ENCODE assay signal across 8 cellular contexts in the genomic region with DNA sequence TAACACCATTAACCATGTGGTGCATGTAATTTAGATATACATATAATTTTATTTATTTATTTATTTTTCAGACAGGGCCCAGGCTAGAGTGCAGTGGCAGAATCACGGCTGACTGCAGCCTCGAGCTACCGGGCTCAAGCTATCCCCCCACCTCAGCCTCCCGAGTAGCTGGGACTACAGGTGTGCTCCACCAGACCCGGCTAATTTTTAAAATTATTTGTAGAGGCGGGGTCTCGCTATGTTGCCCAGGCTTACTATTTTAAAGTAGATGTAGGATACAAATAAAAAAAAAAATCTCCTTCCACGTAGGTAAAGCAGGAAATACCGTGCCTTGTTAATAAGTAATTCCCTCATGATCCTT. TPM values are rescaled to one million over a fixed set of nuclear protein-coding genes. Genes with fewer than 3 reads are reported as not detected.
DNase-seq lines count a peak whose midpoint lies in the region; TF ChIP-seq lines count a peak whose summit lies in the region.

No MANE protein-coding gene starts in this region.

- peak overlapping the region; percentile 98 for H2AFZ ChIP-seq in MM.1S (ENCODE audit: low read length)

- peaks cover 27% of the 10 kb centered on the region for H3K4me1 Mint-ChIP-seq in nephron progenitor cell

- H3K9me3 ChIP-seq in MM.1S (replicated peaks; ENCODE audit: insufficient read depth, low read length) = no peaks in the 10 kb centered on the region

- H3K4me2 ChIP-seq in MM.1S (ENCODE audit: low read depth, low read length) = peak overlapping the region; percentile 31; the same call in 1 of the 2 replicates

- peak overlapping the region; percentile 96; the same call in 1 of the 2 replicates for H3K9ac ChIP-seq in MM.1S (ENCODE audit: low read length)

- peaks cover 7% of the 10 kb centered on the region for H3K36me3 Mint-ChIP-seq in nephron progenitor cell (ENCODE audit: low read depth)

- H3K4me1 ChIP-seq in MM.1S (ENCODE audit: low read length) = no peaks in the 10 kb centered on the region

- no peaks in the 10 kb centered on the region for H3K79me2 ChIP-seq in MM.1S (ENCODE audit: low read length)

- DNase-seq in AG10803 (ENCODE audit: low read depth) (no peak), MM.1S (no peak), dorsolateral prefrontal cortex (no peak), nephron progenitor cell (no peak), D341Med (ENCODE audit: low spot score) (no peak), NOMO-1 treated with dmso at 0.1 percent for 144 hours (lab: John Stamatoyannopoulos, UW; ENCODE audit: unreplicated experiment) (no peak), COR-L47 (lab: John Stamatoyannopoulos, UW) (no peak), NCI-H1092 treated with DMSO at 0.1 percent for 48 hours (lab: John Stamatoyannopoulos, UW) (no peak)

- H3K27me3 ChIP-seq in MM.1S (replicated peaks; ENCODE audit: insufficient read depth, low read length) = no peaks in the 10 kb centered on the region
- H3K27me3 ChIP-seq in dorsolateral prefrontal cortex = no peaks in the 10 kb centered on the region

- H3K27ac Mint-ChIP-seq in nephron progenitor cell = peak overlapping the region; percentile 99

- intact Hi-C loops in dorsolateral prefrontal cortex (cut with DNase I) = loop anchor here (1.0 to 5.0 kb wide), 2 partner anchors 84 to 265 kb away; partner anchors contain the start of genes ARL6IP1 (in 1 of the 2) and TMC7 (in 1 of the 2)

- H4K20me1 ChIP-seq in MM.1S (ENCODE audit: insufficient read depth, low read length) = no peaks in the 10 kb centered on the region

- peaks cover 4% of the 10 kb centered on the region for H3K27me3 Mint-ChIP-seq in nephron progenitor cell (ENCODE audit: low read depth, poor library complexity)

- H3K9me3 Mint-ChIP-seq in nephron progenitor cell = no peaks in the 10 kb centered on the region

- peak overlapping the region; percentile 97; the same call in 1 of the 2 replicates for H3K27ac ChIP-seq in MM.1S (ENCODE audit: low read length)
- H3K27ac ChIP-seq in dorsolateral prefrontal cortex = peak overlapping the region; percentile 57 to 100 (median 99)

- no peaks in the 10 kb centered on the region for H3K9me2 ChIP-seq in MM.1S (replicated peaks; ENCODE audit: insufficient read depth, low read length)

- H3K36me3 ChIP-seq in MM.1S (replicated peaks; ENCODE audit: insufficient read depth, low read length) = no peaks in the 10 kb centered on the region

- peak overlapping the region; percentile 37 for H3K4me3 ChIP-seq in AG10803 (ENCODE audit: low read length)
- peak overlapping the region; percentile 99 for H3K4me3 ChIP-seq in MM.1S (ENCODE audit: low read length)
- H3K4me3 ChIP-seq in dorsolateral prefrontal cortex = peak overlapping the region in 58 of 59 donors; percentile 64 to 98 (median 86)

- peak overlapping the region; percentile 92 for H3K4me3 Mint-ChIP-seq in nephron progenitor cell

- no peak for TF ChIP-seq CTCF in AG10803 (conservative IDR thresholded peaks at IDR 0.05; ENCODE audit: low read length)
- TF ChIP-seq CTCF in MM.1S (IDR thresholded peaks at IDR 0.05; ENCODE audit: low read length) = no peak
- TF ChIP-seq CTCF in dorsolateral prefrontal cortex (IDR thresholded peaks at IDR 0.05 in 54 of 56, conservative IDR thresholded peaks at IDR 0.05 in 2 of 56; ENCODE audit: low read depth in 1 of 56, partially characterized antibody in 56 of 56) = peak in 1 of 56 donors; percentile 6
- TF ChIP-seq CTCF in nephron progenitor cell (IDR thresholded peaks at IDR 0.05) = no peak

- H3F3A ChIP-seq in MM.1S (ENCODE audit: insufficient read depth, low read length) = peaks cover 4% of the 10 kb centered on the region; the same call in 1 of the 2 replicates

RNA-seq across cellular contexts. Expression of gene COQ7, which starts 0.4 kb away (rescaled TPM):
- total RNA-seq in dorsolateral prefrontal cortex = 10 to 100 TPM; 16.8 to 38.7 (median 28.3) TPM

RNA-seq across cellular contexts. Expression of gene ITPRIPL2, which starts 46.8 kb away (rescaled TPM):
- 10 to 100 TPM in 59 of 120 experiments, 1 to 10 TPM in 61; 5.1 to 23.9 (median 9.8) TPM for total RNA-seq in dorsolateral prefrontal cortex

Comparison
In these comparisons a context has a peak if more than half of its experiments do, and no peak if none do; other contexts are left out.
1. H3K4me3 ChIP-seq: peak in every context shown above with its lines; median percentile 99 in MM.1S; 86 in dorsolateral prefrontal cortex; 37 in AG10803.